In genomic region chr6:125357515-125358256, GRCh38 we compare ENCODE assay signal across 10 cellular contexts. TPM values are rescaled to one million over a fixed set of nuclear protein-coding genes. Genes with fewer than 3 reads are reported as not detected.
DNase-seq lines count a peak whose midpoint lies in the region; ATAC-seq, FAIRE-seq and TF ChIP-seq lines count a peak whose summit lies in the region.
"Had no signal": no experiment of that assay in that cellular context is flagged by ENCODE, and none has a peak within 500 bp of the region (broad histone marks: within the 10 kb centered on the region; RNA-seq: fewer than 3 reads in every experiment).

No MANE protein-coding gene starts in this region.

- no peaks in the 10 kb centered on the region for H3K36me3 ChIP-seq in small intestine (ENCODE audit: control insufficient read depth in 2 of 2, insufficient read depth in 2 of 2, low read length in 2 of 2)
- H3K36me3 ChIP-seq: uterus had no signal

- intact Hi-C loops in posterior vena cava (cut with DNase I) = no loop called here

- no peak overlapping the region for H3K4me3 ChIP-seq in fibroblast of villous mesenchyme (ENCODE audit: low read depth, low read length)
- H3K4me3 ChIP-seq in small intestine (ENCODE audit: low read depth in 1 of 2, low read length in 2 of 2) = no peak overlapping the region
- H3K4me3 ChIP-seq: uterus had no signal

- ATAC-seq in GM19467 (IDR thresholded peaks at IDR 0.05; ENCODE audit: unreplicated experiment) (peak; percentile 52), HG03442 (IDR thresholded peaks at IDR 0.05; ENCODE audit: unreplicated experiment) (peak; percentile 79)

- peaks cover 2% of the 10 kb centered on the region for H3K9me3 ChIP-seq in small intestine (ENCODE audit: control insufficient read depth, low read depth)
- H3K9me3 ChIP-seq: uterus had no signal

- H3K4me1 ChIP-seq in small intestine (ENCODE audit: control insufficient read depth in 2 of 2, insufficient read depth in 1 of 2, low read depth in 1 of 2, low read length in 1 of 2) = no peaks in the 10 kb centered on the region
- H3K4me1 ChIP-seq: uterus had no signal

- no peak for TF ChIP-seq CTCF in fibroblast of villous mesenchyme (IDR thresholded peaks at IDR 0.05; ENCODE audit: insufficient read depth, low read depth, low read length)

- WGBS in small intestine, 3 donors = 34 to 60% (median 46%) methylated on average over 8 of the region's 8 CpGs

- peaks cover 0 to 2% of the 10 kb centered on the region in 2 donors for H3K27me3 ChIP-seq in small intestine (ENCODE audit: control insufficient read depth in 2 of 2, insufficient read depth in 2 of 2, low read length in 2 of 2)
- H3K27me3 ChIP-seq: uterus had no signal

- peak overlapping the region in 1 of 2 donors; percentile 71 for H3K27ac ChIP-seq in small intestine (ENCODE audit: low read depth in 1 of 2, low read length in 1 of 2)
- H3K27ac ChIP-seq: uterus had no signal

- DNase-seq in EH (ENCODE audit: low read depth) (peak; percentile 1), fibroblast of villous mesenchyme (ENCODE audit: low read depth) (peak; percentile 21), NCI-H2171 (lab: John Stamatoyannopoulos, UW) (no peak), posterior vena cava (ENCODE audit: low spot score) (no peak), small intestine (no peak), NCI-H2107 treated with DMSO at 0.1 percent for 48 hours (lab: John Stamatoyannopoulos, UW; ENCODE audit: unreplicated experiment) (no peak)
- DNase-seq: erythroblast, uterus had no signal

- no peak for FAIRE-seq in small intestine (lab: Jason Lieb, UNC)

RNA-seq across cellular contexts. Expression of gene HDDC2, which starts 55.9 kb away (rescaled TPM):
- total RNA-seq in fibroblast of villous mesenchyme (65.4 and 70.0 TPM in 2 replicates), posterior vena cava (10 to 100 TPM; 47.8 to 53.2 TPM)
- 10 to 100 TPM; 45.2 to 71.6 (median 65.9) TPM for polyA plus RNA-seq in small intestine

Comparison
In these comparisons a context has a peak if more than half of its experiments do, and no peak if none do; other contexts are left out.
1. DNase-seq: peak in EH (single experiment) and fibroblast of villous mesenchyme (single experiment); none in NCI-H2171 (single experiment), posterior vena cava (single experiment), small intestine (single experiment) and NCI-H2107 treated with DMSO at 0.1 percent for 48 hours (single experiment).